8 cellular contexts compared by ENCODE assay signal in genomic region chr6:3455490-3456394, GRCh38. TPM values are rescaled to one million over a fixed set of nuclear protein-coding genes. Genes with fewer than 3 reads are reported as not detected.
A peak's percentile ranks its signal among the peaks of the same experiment; 100 is the strongest.
DNase-seq lines count a peak whose midpoint lies in the region; ATAC-seq and TF ChIP-seq lines count a peak whose summit lies in the region.

No MANE protein-coding gene starts in this region.

- H3K9me2 ChIP-seq in GM23248 (ENCODE audit: insufficient read depth), result no peaks in the 10 kb centered on the region

- H3K9me3 Mint-ChIP-seq in activated naive CD8-positive, alpha-beta T cell treated with anti-CD3 and anti-CD28 coated beads, Interleukin-2, amount 10 ng/mL, durations not matched to agents 7 days and 5 days, result no peaks in the 10 kb centered on the region

- H3K27me3 Mint-ChIP-seq in activated naive CD8-positive, alpha-beta T cell treated with anti-CD3 and anti-CD28 coated beads, Interleukin-2, amount 10 ng/mL, durations not matched to agents 7 days and 5 days, result peaks cover 41% of the 10 kb centered on the region

- H3K36me3 Mint-ChIP-seq in activated naive CD8-positive, alpha-beta T cell treated with anti-CD3 and anti-CD28 coated beads, Interleukin-2, amount 10 ng/mL, durations not matched to agents 7 days and 5 days, result no peaks in the 10 kb centered on the region

- H3K4me2 ChIP-seq in GM23248 (ENCODE audit: unreplicated experiment), result peak overlapping the region; percentile 81

- H3K79me2 ChIP-seq in GM23248 (ENCODE audit: insufficient read depth), result peaks cover 43% of the 10 kb centered on the region

- peak overlapping the region; percentile 79 for H3K9ac ChIP-seq in GM23248

- H3K9me3 ChIP-seq in A673 (ENCODE audit: low read depth, low read length, poor library complexity, severe bottlenecking) (no peaks in the 10 kb centered on the region), GM23248 (ENCODE audit: low read depth) (no peaks in the 10 kb centered on the region), iPS DF 6.9 (ENCODE audit: control insufficient read depth, insufficient read depth, low read length) (no peaks in the 10 kb centered on the region)

- BruUV-seq in A673 (replicated peaks; lab: Mats Ljungman, UMichigan), result no TSS peak

- no peak for DNase-seq in A673 (ENCODE audit: low spot score)
- peak; percentile 52 for DNase-seq in GM23248
- DNase-seq in activated naive CD8-positive, alpha-beta T cell treated with anti-CD3 and anti-CD28 coated beads, Interleukin-2, amount 10 ng/mL, durations not matched to agents 7 days and 5 days, result peak; percentile 50
- DNase-seq in iPS DF 6.9 (ENCODE audit: low read depth, low spot score), result no peak
- no peak for DNase-seq in SW 1271 (lab: John Stamatoyannopoulos, UW)

- POLR2A ChIA-PET in A673 (lab: Charles Lee; ENCODE audit: low non-redundant PET), result no interaction called here
- POLR2A ChIA-PET in activated naive CD8-positive, alpha-beta T cell treated with anti-CD3 and anti-CD28 coated beads, Interleukin-2, amount 10 ng/mL, durations not matched to agents 7 days and 5 days (lab: Charles Lee), result no interaction called here

- WGBS in GM23248 (ENCODE audit: low coverage in 1 of 2, low lambda C conversion rate in 2 of 2, missing lambda C conversion rate in 2 of 2), 2 experiments, result 4% methylated on average over 49 to 57 of the region's 61 CpGs
- no CpG with 5 or more reads among the region's 61 CpGs for WGBS in iPS DF 6.9 (ENCODE audit: insufficient coverage, insufficient read length)

- TF ChIP-seq CTCF in A673 (conservative IDR thresholded peaks at IDR 0.05; ENCODE audit: low read depth, low read length), result no peak

- peaks cover 7% of the 10 kb centered on the region for H3K4me1 ChIP-seq in A673 (ENCODE audit: insufficient read depth, low read length, poor library complexity, severe bottlenecking)
- H3K4me1 ChIP-seq in GM23248 (ENCODE audit: insufficient read depth), result peaks cover 35% of the 10 kb centered on the region
- peaks cover 4% of the 10 kb centered on the region for H3K4me1 ChIP-seq in iPS DF 6.9 (ENCODE audit: control insufficient read depth, insufficient read depth, low read length)

- H3K4me3 ChIP-seq in A673 (ENCODE audit: low read depth, low read length, poor library complexity, severe bottlenecking) (peak overlapping the region; percentile 67), GM23248 (peak overlapping the region; percentile 91), iPS DF 6.9 (ENCODE audit: low read length) (peak overlapping the region; percentile 58), skin epidermis (peak overlapping the region; percentile 40 to 69 (median 57))

- H3K4me3 Mint-ChIP-seq in activated naive CD8-positive, alpha-beta T cell treated with anti-CD3 and anti-CD28 coated beads, Interleukin-2, amount 10 ng/mL, durations not matched to agents 7 days and 5 days, result no peak overlapping the region

- H3K36me3 ChIP-seq in A673 (ENCODE audit: insufficient read depth, low read length, poor library complexity, severe bottlenecking) (no peaks in the 10 kb centered on the region), GM23248 (ENCODE audit: low read depth) (no peaks in the 10 kb centered on the region), iPS DF 6.9 (ENCODE audit: control insufficient read depth, insufficient read depth, low read length) (no peaks in the 10 kb centered on the region)

- H3K27ac Mint-ChIP-seq in activated naive CD8-positive, alpha-beta T cell treated with anti-CD3 and anti-CD28 coated beads, Interleukin-2, amount 10 ng/mL, durations not matched to agents 7 days and 5 days, result no peak overlapping the region

- H3K27ac ChIP-seq in A673 (ENCODE audit: low read depth, low read length, poor library complexity, severe bottlenecking) (no peak overlapping the region), GM23248 (no peak overlapping the region), iPS DF 6.9 (ENCODE audit: low read length) (no peak overlapping the region), skin epidermis (peak overlapping the region in 20 of 21 experiments; percentile 26 to 88 (median 70))

- CTCF ChIA-PET in A673 (lab: Charles Lee), result interaction anchor here (1.1 kb wide), 1 partner anchor 17 kb away, joined by 7 read pairs; no protein-coding TSS in a partner anchor

- peak overlapping the region; percentile 92 for H2AFZ ChIP-seq in GM23248

- in situ Hi-C loops in GM23248 (cut with MboI), result loop anchor here (25.0 kb wide), 1 partner anchor 257 kb away; no protein-coding TSS in a partner anchor

- intact Hi-C loops in A673 (cut with micrococcal nuclease; ENCODE audit: unreplicated experiment), result loop anchor here (5.0 kb wide), 1 partner anchor 277 kb away; no protein-coding TSS in a partner anchor

- H4K20me1 ChIP-seq in GM23248 (ENCODE audit: insufficient read depth), result no peaks in the 10 kb centered on the region

- H3K27me3 ChIP-seq in A673 (replicated peaks; ENCODE audit: insufficient read depth, low read depth, low read length, poor library complexity), result no peaks in the 10 kb centered on the region
- H3K27me3 ChIP-seq in GM23248 (replicated peaks; ENCODE audit: insufficient read depth), result no peaks in the 10 kb centered on the region
- peaks cover 2% of the 10 kb centered on the region; the same call in 1 of the 2 replicates for H3K27me3 ChIP-seq in iPS DF 6.9 (ENCODE audit: control insufficient read depth, insufficient read depth, low read length)

- ATAC-seq in activated naive CD8-positive, alpha-beta T cell treated with anti-CD3 and anti-CD28 coated beads, Interleukin-2, amount 10 ng/mL, durations not matched to agents 7 days and 5 days (ENCODE audit: low read depth), result no peak
- ATAC-seq in GM18873 (IDR thresholded peaks at IDR 0.05; ENCODE audit: low FRiP score, unreplicated experiment) (no peak), HG03025 (IDR thresholded peaks at IDR 0.05; ENCODE audit: low FRiP score, unreplicated experiment) (no peak)

- peaks cover 15% of the 10 kb centered on the region for H3F3A ChIP-seq in GM23248 (ENCODE audit: insufficient read depth)

- peaks cover 4% of the 10 kb centered on the region for H3K4me1 Mint-ChIP-seq in activated naive CD8-positive, alpha-beta T cell treated with anti-CD3 and anti-CD28 coated beads, Interleukin-2, amount 10 ng/mL, durations not matched to agents 7 days and 5 days

RNA-seq across cellular contexts. Expression of gene SLC22A23, which starts 1.1 kb away (rescaled TPM):
- total RNA-seq in A673 (2021), result 6.2 TPM in 2 replicates
- 7.3 and 9.5 TPM in 2 replicates for total RNA-seq in GM23248 (2014; rRNA removed; shearing (Covaris generic))
- polyA plus RNA-seq in GM23248 (2016; fragmentation: Nextera tagmentation; extraction: Ambion mirVana), result 2.4 TPM in 2 replicates
- total RNA-seq in activated naive CD8-positive, alpha-beta T cell treated with anti-CD3 and anti-CD28 coated beads, Interleukin-2, amount 10 ng/mL, durations not matched to agents 7 days and 5 days, result 1 to 10 TPM in 1 of 2 experiments, under 1 TPM in 1; 0.82 to 1.2 TPM

Comparison
In these comparisons a context has a peak if more than half of its experiments do, and no peak if none do; other contexts are left out.
1. DNase-seq: peak in GM23248 (single experiment) and activated naive CD8-positive, alpha-beta T cell treated with anti-CD3 and anti-CD28 coated beads, Interleukin-2, amount 10 ng/mL, durations not matched to agents 7 days and 5 days (single experiment); none in A673 (single experiment), iPS DF 6.9 (single experiment) and SW 1271 (0 of 2).
2. H3K27ac ChIP-seq: peak in skin epidermis (20 of 21); none in A673 (single experiment), GM23248 (single experiment) and iPS DF 6.9 (single experiment).
3. Peak in every context shown above with its lines, with median percentiles within 50 percentile points of each other: H3K4me3 ChIP-seq.